Comparison of ENCODE assay signal across 9 cellular contexts in the genomic region with DNA sequence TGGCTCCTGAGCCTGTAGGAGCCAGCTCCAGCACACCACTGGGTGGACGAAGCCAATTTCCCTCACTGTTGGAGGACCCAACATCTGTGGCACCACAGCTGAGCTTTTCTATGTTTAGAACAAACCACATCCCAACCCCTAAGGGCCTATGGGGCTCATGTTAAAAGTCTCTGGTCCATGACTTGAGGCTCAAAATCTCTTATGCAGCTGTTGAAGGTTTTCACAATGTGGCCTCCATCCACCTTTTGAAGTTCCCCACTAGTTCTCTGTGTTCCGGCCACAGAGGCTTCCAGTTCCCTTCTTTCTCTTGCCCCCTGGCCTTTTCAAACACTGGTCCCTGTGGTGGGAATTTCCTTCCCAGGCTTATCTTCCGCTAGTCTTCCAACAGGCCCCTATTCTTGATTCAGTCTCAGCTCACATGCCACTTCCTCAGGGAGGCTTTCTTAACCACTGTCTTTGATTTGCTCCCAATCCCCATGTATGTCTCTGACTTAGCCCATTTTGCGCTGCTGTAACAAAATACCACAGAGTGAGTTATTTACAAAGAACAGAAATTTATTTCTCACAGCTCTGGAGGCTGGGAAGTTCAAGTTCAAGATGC. TPM values are rescaled to one million over a fixed set of nuclear protein-coding genes. Genes with fewer than 3 reads are reported as not detected.
DNase-seq lines count a peak whose midpoint lies in the region; ATAC-seq and TF ChIP-seq lines count a peak whose summit lies in the region.
"Had no signal": no experiment of that assay in that cellular context is flagged by ENCODE, and none has a peak within 500 bp of the region (broad histone marks: within the 10 kb centered on the region; RNA-seq: fewer than 3 reads in every experiment).

No MANE protein-coding gene starts in this region.

- H3K36me3 Mint-ChIP-seq in activated naive CD8-positive, alpha-beta T cell = peaks cover 2% of the 10 kb centered on the region

- H3K4me1 Mint-ChIP-seq in activated naive CD8-positive, alpha-beta T cell (ENCODE audit: low read depth) = peaks cover 71% of the 10 kb centered on the region

- H3K79me2 ChIP-seq in SK-N-SH (ENCODE audit: insufficient read depth) = no peaks in the 10 kb centered on the region

- peak overlapping the region; percentile 92 for H3K27ac Mint-ChIP-seq in activated naive CD8-positive, alpha-beta T cell

- no peaks in the 10 kb centered on the region for H3K36me3 ChIP-seq in SK-N-SH (replicated peaks in 1 of 2; ENCODE audit: control insufficient read depth in 1 of 2, insufficient read depth in 2 of 2, low read length in 1 of 2)

- no peaks in the 10 kb centered on the region for H4K20me1 ChIP-seq in SK-N-SH (ENCODE audit: insufficient read depth)

- WGBS in SK-N-SH (ENCODE audit: low lambda C conversion rate) = 91% methylated on average over 4 of the region's 4 CpGs

- CTCF ChIA-PET in GM10248 (lab: Yijun Ruan, JAX) (interaction anchor here (0.8 to 19.3 kb wide), 10 partner anchors 9 to 644 kb away, joined by 3 to 433 read pairs (median 4); partner anchors contain the start of gene NIPAL3), SK-N-SH (lab: Yijun Ruan, JAX) (interaction anchor here (0.6 to 8.3 kb wide), 7 partner anchors 8 to 209 kb away, joined by 3 to 80 read pairs (median 12); no protein-coding TSS in a partner anchor)

- no peak for TF ChIP-seq CTCF in GM10248 (IDR thresholded peaks at IDR 0.05; ENCODE audit: control extremely low read depth, extremely low read depth, low read depth, missing control alignments)
- TF ChIP-seq CTCF in SK-N-SH (IDR thresholded peaks at IDR 0.05) = no peak

- no peaks in the 10 kb centered on the region for H3K9me2 ChIP-seq in SK-N-SH

- TF ChIP-seq RAD21 in SK-N-SH (IDR thresholded peaks at IDR 0.05; ENCODE audit: low read length) = no peak

- H3K27me3 ChIP-seq in SK-N-SH (ENCODE audit: insufficient read depth) = peaks cover 4% of the 10 kb centered on the region; the same call in 1 of the 2 replicates

- peaks cover 0 to 5% of the 10 kb centered on the region in 2 experiments; a peak in 1 of 4 replicates for H3K4me1 ChIP-seq in SK-N-SH (ENCODE audit: control insufficient read depth in 1 of 2, insufficient read depth in 2 of 2, low read depth in 1 of 2, low read length in 1 of 2)

- no peaks in the 10 kb centered on the region for H3K9me3 Mint-ChIP-seq in activated naive CD8-positive, alpha-beta T cell (ENCODE audit: low read depth)

- H3K4me3 ChIP-seq in SK-N-SH (ENCODE audit: low read depth in 2 of 2, low read length in 1 of 2) = no peak overlapping the region

- peak; percentile 45 for ATAC-seq in GM21360 (IDR thresholded peaks at IDR 0.05; ENCODE audit: unreplicated experiment)
- ATAC-seq in HG03460 (IDR thresholded peaks at IDR 0.05; ENCODE audit: unreplicated experiment) = peak; percentile 53

- no peak overlapping the region for H2AFZ ChIP-seq in SK-N-SH (ENCODE audit: low read depth)

- no peak overlapping the region for H3K4me2 ChIP-seq in SK-N-SH

- H3K9me3 ChIP-seq in SK-N-SH = no peaks in the 10 kb centered on the region

- no peak for TF ChIP-seq EP300 in SK-N-SH (IDR thresholded peaks at IDR 0.05; ENCODE audit: borderline replicate concordance in 1 of 2, low read depth in 1 of 2, low read length in 1 of 2)

- no peak overlapping the region for H3K27ac ChIP-seq in SK-N-SH (ENCODE audit: low read depth in 2 of 2, low read length in 1 of 2)

- POLR2A ChIA-PET in GM10248 (lab: Yijun Ruan, JAX) (interaction anchor here (0.5 to 2.0 kb wide), 3 partner anchors 29 to 451 kb away, joined by 3 to 6 read pairs (median 5); no protein-coding TSS in a partner anchor), SK-N-SH (lab: Yijun Ruan, JAX) (no interaction called here)

- no peaks in the 10 kb centered on the region for H3F3A ChIP-seq in SK-N-SH (replicated peaks; ENCODE audit: insufficient read depth)

- H3K4me3 Mint-ChIP-seq in activated naive CD8-positive, alpha-beta T cell = peak overlapping the region; percentile 4

- DNase-seq in GM10248 (ENCODE audit: extremely low spot score) = peak; percentile 66
- DNase-seq in SK-N-SH = no peak
- no peak for DNase-seq in NCI-H1436 (lab: John Stamatoyannopoulos, UW)
- no peak for DNase-seq in stimulated activated naive CD4-positive, alpha-beta T cell treated with Interleukin-2 at 50 U/mL for 16 hours (lab: John Stamatoyannopoulos, UW)
- DNase-seq in DMS114 treated with DMSO at 0.1 percent for 48 hours (lab: John Stamatoyannopoulos, UW; ENCODE audit: unreplicated experiment) = no peak
- DNase-seq: NCI-H748 treated with DMSO at 0.1 percent for 48 hours had no signal

- no peaks in the 10 kb centered on the region for H3K27me3 Mint-ChIP-seq in activated naive CD8-positive, alpha-beta T cell

- no peak overlapping the region for H3K9ac ChIP-seq in SK-N-SH

TF ChIP-seq in SK-N-SH, 30 proteins besides CTCF, POLR2A, EP300 and RAD21:
- TF ChIP-seq MXI1 (IDR thresholded peaks at IDR 0.05; ENCODE audit: low read depth, low read length) (no peak), RXRA (IDR thresholded peaks at IDR 0.05; ENCODE audit: borderline replicate concordance, low read depth) (no peak), ZBTB33 (IDR thresholded peaks at IDR 0.05; ENCODE audit: borderline replicate concordance, low read depth) (no peak), SMC3 (IDR thresholded peaks at IDR 0.05; ENCODE audit: low read depth, low read length) (no peak), NRF1 (IDR thresholded peaks at IDR 0.05; ENCODE audit: low read depth, low read length) (no peak), USF1 (IDR thresholded peaks at IDR 0.05; ENCODE audit: borderline replicate concordance, low read depth) (no peak), TAF1 (IDR thresholded peaks at IDR 0.05; ENCODE audit: borderline replicate concordance, low read depth, low read length) (no peak), FOXJ3 (CRISPR knock-in tag; IDR thresholded peaks at IDR 0.05) (no peak), GATA2 (CRISPR knock-in tag; IDR thresholded peaks at IDR 0.05) (no peak)
- TF ChIP-seq, protein P1, sequence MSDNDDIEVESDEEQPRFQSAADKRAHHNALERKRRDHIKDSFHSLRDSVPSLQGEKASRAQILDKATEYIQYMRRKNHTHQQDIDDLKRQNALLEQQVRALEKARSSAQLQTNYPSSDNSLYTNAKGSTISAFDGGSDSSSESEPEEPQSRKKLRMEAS (IDR thresholded peaks at IDR 0.05; ENCODE audit: low read depth) = no peak

RNA-seq across cellular contexts. Expression of gene IFNLR1, which starts 4.0 kb away (rescaled TPM):
- 0.29 and 0.30 TPM in 2 replicates for polyA plus RNA-seq in SK-N-SH (2012; rRNA removed)
- polyA plus RNA-seq in SK-N-SH (2012; cell fraction: cytosol; rRNA removed) = 0.14 and 0.20 TPM in 2 replicates
- polyA plus RNA-seq in SK-N-SH (2012; cell fraction: nucleus; rRNA removed) = 0.13 and 0.16 TPM in 2 replicates

RNA-seq across cellular contexts. Expression of gene IL22RA1, which starts 48.1 kb away (rescaled TPM):
- 0.03 and 0.05 TPM in 2 replicates for polyA plus RNA-seq in SK-N-SH (2012; rRNA removed)
- polyA plus RNA-seq in SK-N-SH (2012; cell fraction: cytosol; rRNA removed) = not detected in 2 replicates
- polyA plus RNA-seq in SK-N-SH (2012; cell fraction: nucleus; rRNA removed) = 0.02 TPM in 2 replicates
